2 cellular contexts compared by ENCODE assay signal in the genomic region with DNA sequence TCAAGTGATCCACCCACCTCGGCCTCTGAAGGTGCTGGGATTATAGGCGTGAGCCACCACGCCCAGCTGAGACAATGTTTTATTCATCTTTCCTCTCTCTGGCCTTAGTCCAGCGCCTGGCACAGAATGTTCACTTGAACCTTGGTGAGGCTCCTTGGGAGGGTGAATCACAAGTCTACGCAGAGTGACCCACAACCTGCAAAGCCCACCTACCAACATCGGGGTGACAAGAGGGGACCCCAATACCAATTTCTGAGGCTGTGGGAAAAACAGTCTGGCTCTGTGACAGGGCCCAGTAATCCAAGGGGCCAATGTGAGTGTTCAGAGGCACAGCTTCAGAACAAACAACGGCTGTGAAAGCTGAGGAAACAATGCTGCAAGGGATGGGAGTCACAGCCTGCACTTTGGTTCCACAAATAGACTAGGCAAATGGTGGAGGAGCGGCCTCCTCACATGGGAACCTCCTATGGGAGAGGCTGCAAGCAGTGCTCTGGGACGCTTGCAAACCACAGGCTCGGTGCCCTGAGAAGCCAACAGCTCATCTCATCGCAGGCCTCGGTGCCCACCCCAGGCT.
TF ChIP-seq lines count a peak whose summit lies in the region.

No MANE protein-coding gene starts in this region.

TF ChIP-seq in IMR-90, 13 proteins besides CTCF, POLR2A, EP300 and RAD21:
- TF ChIP-seq CEBPB (IDR thresholded peaks at IDR 0.05; ENCODE audit: low read depth, low read length) (no peak), MXI1 (IDR thresholded peaks at IDR 0.05; ENCODE audit: borderline replicate concordance, low read depth, low read length) (no peak), SMC3 (IDR thresholded peaks at IDR 0.05; ENCODE audit: low read depth, low read length) (no peak), RFX5 (IDR thresholded peaks at IDR 0.05; ENCODE audit: low read depth, low read length) (no peak), MAZ (IDR thresholded peaks at IDR 0.05; ENCODE audit: borderline replicate concordance, low read depth, low read length) (no peak), MAFK (IDR thresholded peaks at IDR 0.05; ENCODE audit: low read depth, low read length) (no peak), FOS (IDR thresholded peaks at IDR 0.05; ENCODE audit: low read depth, low read length) (no peak), CHD1 (IDR thresholded peaks at IDR 0.05; ENCODE audit: low read depth, low read length) (no peak), NFE2L2 (IDR thresholded peaks at IDR 0.05; ENCODE audit: low read depth, low read length) (no peak), RCOR1 (IDR thresholded peaks at IDR 0.05; ENCODE audit: insufficient replicate concordance, low read length) (no peak)
- TF ChIP-seq, protein P1, sequence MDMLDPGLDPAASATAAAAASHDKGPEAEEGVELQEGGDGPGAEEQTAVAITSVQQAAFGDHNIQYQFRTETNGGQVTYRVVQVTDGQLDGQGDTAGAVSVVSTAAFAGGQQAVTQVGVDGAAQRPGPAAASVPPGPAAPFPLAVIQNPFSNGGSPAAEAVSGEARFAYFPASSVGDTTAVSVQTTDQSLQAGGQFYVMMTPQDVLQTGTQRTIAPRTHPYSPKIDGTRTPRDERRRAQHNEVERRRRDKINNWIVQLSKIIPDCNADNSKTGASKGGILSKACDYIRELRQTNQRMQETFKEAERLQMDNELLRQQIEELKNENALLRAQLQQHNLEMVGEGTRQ (IDR thresholded peaks at IDR 0.05; ENCODE audit: low read depth, low read length): no peak
- TF ChIP-seq, protein P2, sequence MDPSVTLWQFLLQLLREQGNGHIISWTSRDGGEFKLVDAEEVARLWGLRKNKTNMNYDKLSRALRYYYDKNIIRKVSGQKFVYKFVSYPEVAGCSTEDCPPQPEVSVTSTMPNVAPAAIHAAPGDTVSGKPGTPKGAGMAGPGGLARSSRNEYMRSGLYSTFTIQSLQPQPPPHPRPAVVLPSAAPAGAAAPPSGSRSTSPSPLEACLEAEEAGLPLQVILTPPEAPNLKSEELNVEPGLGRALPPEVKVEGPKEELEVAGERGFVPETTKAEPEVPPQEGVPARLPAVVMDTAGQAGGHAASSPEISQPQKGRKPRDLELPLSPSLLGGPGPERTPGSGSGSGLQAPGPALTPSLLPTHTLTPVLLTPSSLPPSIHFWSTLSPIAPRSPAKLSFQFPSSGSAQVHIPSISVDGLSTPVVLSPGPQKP (IDR thresholded peaks at IDR 0.05; ENCODE audit: borderline replicate concordance, low read depth, low read length): no peak

TF ChIP-seq in K562, 482 proteins besides CTCF, POLR2A, EP300 and RAD21:
- TF ChIP-seq POLR2AphosphoS2 (IDR thresholded peaks at IDR 0.05; ENCODE audit: low read length) (no peak), GATAD2A (IDR thresholded peaks at IDR 0.05) (no peak), SAFB2 (IDR thresholded peaks at IDR 0.05; ENCODE audit: borderline replicate concordance, low read depth, low read length, severe bottlenecking) (no peak), PTBP1 (IDR thresholded peaks at IDR 0.05; ENCODE audit: low read depth, low read length) (no peak)
TF ChIP-seq in K562: peak in this region for 0.
